Comparison of ENCODE assay signal across 16 cellular contexts in the genomic region with DNA sequence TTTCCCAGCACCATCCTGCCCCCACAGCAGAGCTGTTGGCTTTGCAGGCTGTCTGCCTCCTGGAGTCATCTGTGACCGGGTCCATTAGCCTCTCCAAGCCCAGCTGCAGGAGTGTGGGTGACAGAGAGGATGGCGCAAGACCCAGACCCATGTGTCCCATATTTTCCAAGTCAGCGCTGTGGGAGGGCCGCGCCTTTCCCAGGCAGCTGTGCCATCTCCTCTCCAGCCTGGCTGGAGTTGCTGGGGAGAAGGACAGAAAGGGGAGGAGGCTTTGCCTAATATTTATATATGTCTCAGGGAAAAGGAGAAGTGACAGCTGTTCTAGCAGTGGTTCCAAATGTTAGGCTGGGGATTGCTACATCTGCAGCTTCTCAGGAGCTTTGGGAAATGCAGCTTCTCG. TPM values are rescaled to one million over a fixed set of nuclear protein-coding genes. Genes with fewer than 3 reads are reported as not detected.
DNase-seq lines count a peak whose midpoint lies in the region; ATAC-seq and TF ChIP-seq lines count a peak whose summit lies in the region.
"Had no signal": no experiment of that assay in that cellular context is flagged by ENCODE, and none has a peak within 500 bp of the region (broad histone marks: within the 10 kb centered on the region; RNA-seq: fewer than 3 reads in every experiment).

No MANE protein-coding gene starts in this region.

- DNase-seq in SKM-1 treated with dmso at 0.1 percent for 144 hours (lab: John Stamatoyannopoulos, UW; ENCODE audit: unreplicated experiment) (peak; percentile 38), SKM-1 (lab: John Stamatoyannopoulos, UW; ENCODE audit: unreplicated experiment) (no peak), fibroblast of mammary gland (ENCODE audit: low read depth) (peak; percentile 18), mucosa of descending colon (peak; percentile 61 to 75 (median 70)), upper lobe of right lung (peak; percentile 76), BE2C (no peak), HT-29 (ENCODE audit: low spot score) (no peak)
- DNase-seq in activated effector memory CD4-positive, alpha-beta T cell treated with Interleukin-2 at 50 U/mL for 16 hours: no peak
- DNase-seq: activated B cell treated with CpG ODN at 0.5 μM for 24 hours, DMS153, immature natural killer cell, NCI-H1694, NCI-H774, SK-N-SH, thyroid gland had no signal

- H3K4me3 ChIP-seq in fibroblast of mammary gland (ENCODE audit: control insufficient read depth, low read depth, low read length): no peak overlapping the region
- H3K4me3 ChIP-seq in mucosa of descending colon: no peak overlapping the region
- no peak overlapping the region for H3K4me3 ChIP-seq in upper lobe of right lung
- no peak overlapping the region for H3K4me3 ChIP-seq in BE2C (ENCODE audit: low read depth, low read length)
- H3K4me3 ChIP-seq: A549, thyroid gland had no signal

- no peaks in the 10 kb centered on the region for H3K27me3 ChIP-seq in upper lobe of right lung
- no peaks in the 10 kb centered on the region for H3K27me3 ChIP-seq in BE2C
- H3K27me3 ChIP-seq: thyroid gland had no signal

- H3K4me1 ChIP-seq in mucosa of descending colon (ENCODE audit: low read depth) (peaks cover 78% of the 10 kb centered on the region), upper lobe of right lung (peaks cover 73% of the 10 kb centered on the region), BE2C (no peaks in the 10 kb centered on the region)

- H3K9me3 ChIP-seq in mucosa of descending colon (no peaks in the 10 kb centered on the region), upper lobe of right lung (no peaks in the 10 kb centered on the region), BE2C (no peaks in the 10 kb centered on the region)
- H3K9me3 ChIP-seq: A549, SK-N-SH, thyroid gland had no signal

- ATAC-seq in mucosa of descending colon (peak; percentile 22), upper lobe of right lung (peak; percentile 56)
- ATAC-seq: A549 had no signal

- no peak for TF ChIP-seq CTCF in fibroblast of mammary gland (conservative IDR thresholded peaks at IDR 0.05; ENCODE audit: control insufficient read depth, insufficient read depth, low read depth, low read length)
- no peak for TF ChIP-seq CTCF in mucosa of descending colon (IDR thresholded peaks at IDR 0.05)
- TF ChIP-seq CTCF in upper lobe of right lung (IDR thresholded peaks at IDR 0.05): no peak
- no peak for TF ChIP-seq CTCF in BE2C (IDR thresholded peaks at IDR 0.05; ENCODE audit: low read depth, low read length)

- intact Hi-C loops in mucosa of descending colon (cut with DNase I, micrococcal nuclease) (no loop called here), upper lobe of right lung (cut with DNase I) (no loop called here)

- H3K27ac ChIP-seq in upper lobe of right lung: peak overlapping the region; percentile 20
- H3K27ac ChIP-seq: A549, thyroid gland had no signal

- H3K36me3 ChIP-seq in mucosa of descending colon (ENCODE audit: low read depth) (no peaks in the 10 kb centered on the region), upper lobe of right lung (peaks cover 20% of the 10 kb centered on the region), BE2C (no peaks in the 10 kb centered on the region)

RNA-seq across cellular contexts. Expression of a gene that starts 15.7 kb away (rescaled TPM):
- total RNA-seq in mucosa of descending colon: 10 to 100 TPM; 37.4 to 95.7 (median 53.8) TPM
- total RNA-seq in upper lobe of right lung: 43.1 TPM
- 0.31 TPM for polyA plus RNA-seq in BE2C (2012; ENCODE audit: insufficient read depth, insufficient read length, low read depth)
- total RNA-seq in HT-29 (2014; rRNA removed; shearing (Covaris generic)): 20.8 and 22.6 TPM in 2 replicates

RNA-seq across cellular contexts. Expression of a gene that starts 25.1 kb away (rescaled TPM):
- total RNA-seq in mucosa of descending colon (10 to 100 TPM in 2 of 3 donors, 1 to 10 TPM in 1; 8.7 to 30.8 (median 21.9) TPM), upper lobe of right lung (34.1 TPM)
- not detected for polyA plus RNA-seq in BE2C (2012; ENCODE audit: insufficient read depth, insufficient read length, low read depth)
- total RNA-seq in HT-29 (2014; rRNA removed; shearing (Covaris generic)): not detected in 2 replicates
- polyA plus RNA-seq: A549, SK-N-SH had no signal

RNA-seq across cellular contexts. Expression of a gene that starts 44.9 kb away (rescaled TPM):
- 10 to 100 TPM; 33.6 to 36.0 (median 35.6) TPM for total RNA-seq in mucosa of descending colon
- total RNA-seq in upper lobe of right lung: 60.9 TPM
- polyA plus RNA-seq in BE2C (2012; ENCODE audit: insufficient read depth, insufficient read length, low read depth): 0.31 TPM
- 43.6 and 51.9 TPM in 2 replicates for total RNA-seq in HT-29 (2014; rRNA removed; shearing (Covaris generic))

Comparison
In these comparisons a context has a peak if more than half of its experiments do, and no peak if none do; other contexts are left out.
1. DNase-seq: peak in SKM-1 treated with dmso at 0.1 percent for 144 hours (single experiment), fibroblast of mammary gland (single experiment), mucosa of descending colon (3 of 3) and upper lobe of right lung (single experiment); none in SKM-1 (single experiment), BE2C (single experiment), activated effector memory CD4-positive, alpha-beta T cell treated with Interleukin-2 at 50 U/mL for 16 hours (single experiment) and HT-29 (single experiment).